Comparison of ENCODE assay signal across 8 cellular contexts in genomic region chr14:105526781-105527380, GRCh38. TPM values are rescaled to one million over a fixed set of nuclear protein-coding genes. Genes with fewer than 3 reads are reported as not detected.
DNase-seq lines count a peak whose midpoint lies in the region; ATAC-seq and TF ChIP-seq lines count a peak whose summit lies in the region.

No MANE protein-coding gene starts in this region.

- WGBS in gastroesophageal sphincter (ENCODE audit: low coverage in 1 of 2), 2 donors, result no CpG with 5 or more reads among the region's 48 CpGs

- peaks cover 0 to 48% (median 18%) of the 10 kb centered on the region in 3 donors for H3K4me1 ChIP-seq in gastroesophageal sphincter

- no peak for TF ChIP-seq EP300 in gastroesophageal sphincter (IDR thresholded peaks at IDR 0.05)

- peaks cover 6% of the 10 kb centered on the region for H3K27me3 Mint-ChIP-seq in T-helper 17 cell

- H3K27me3 ChIP-seq in gastroesophageal sphincter, result peaks cover 5% of the 10 kb centered on the region

- no peak for TF ChIP-seq POLR2A in gastroesophageal sphincter (IDR thresholded peaks at IDR 0.05)

- no peaks in the 10 kb centered on the region for H3K36me3 Mint-ChIP-seq in T-helper 17 cell (ENCODE audit: low read depth)

- H3K4me3 Mint-ChIP-seq in T-helper 17 cell, result peak overlapping the region; percentile 93

- H3K9me3 ChIP-seq in T-helper 17 cell (ENCODE audit: control insufficient read depth, low read length, poor library complexity, severe bottlenecking) (no peaks in the 10 kb centered on the region), gastroesophageal sphincter (no peaks in the 10 kb centered on the region)

- H3K27ac Mint-ChIP-seq in T-helper 17 cell, result no peak overlapping the region

- H3K36me3 ChIP-seq in gastroesophageal sphincter, result peaks cover 0 to 22% of the 10 kb centered on the region in 2 donors

- ATAC-seq in T-helper 17 cell (no peak), gastroesophageal sphincter (no peak), GM21423 (IDR thresholded peaks at IDR 0.05; ENCODE audit: unreplicated experiment) (no peak), HG03039 (IDR thresholded peaks at IDR 0.05; ENCODE audit: unreplicated experiment) (no peak), HG02885 (IDR thresholded peaks at IDR 0.05; ENCODE audit: poor library complexity, unreplicated experiment) (no peak)

- TF ChIP-seq CTCF in GM10266 (IDR thresholded peaks at IDR 0.05; ENCODE audit: control insufficient read depth, insufficient read depth, low read depth, missing control alignments) (no peak), gastroesophageal sphincter (IDR thresholded peaks at IDR 0.05) (no peak)

- H3K27ac ChIP-seq in gastroesophageal sphincter, result peak overlapping the region in 3 of 4 donors; percentile 24 to 74 (median 56)

- H3K4me1 Mint-ChIP-seq in T-helper 17 cell, result peaks cover 18% of the 10 kb centered on the region

- H3K4me3 ChIP-seq in gastroesophageal sphincter (peak overlapping the region; percentile 64 to 72), skeletal muscle cell (ENCODE audit: low read depth, low read length) (peak overlapping the region; percentile 70)

- DNase-seq in GM10266 (ENCODE audit: extremely low spot score) (peak; percentile 53), T-helper 17 cell (no peak), skeletal muscle cell (ENCODE audit: low read depth) (no peak), NCI-H1436 treated with DMSO at 0.1 percent for 48 hours (lab: John Stamatoyannopoulos, UW) (no peak)

RNA-seq across cellular contexts. Expression of gene TMEM121, which starts 0.5 kb away (rescaled TPM):
- total RNA-seq in T-helper 17 cell (1 to 10 TPM in 1 of 2 donors, under 1 TPM in 1; 0.85 to 2.6 TPM), gastroesophageal sphincter (1 to 10 TPM; 3.9 to 6.7 (median 5.2) TPM)

RNA-seq across cellular contexts. Expression of gene TEDC1, which starts 35.8 kb away (rescaled TPM):
- total RNA-seq in T-helper 17 cell (100 to 1,000 TPM; 141 to 361 TPM), gastroesophageal sphincter (1 to 10 TPM; 4.6 to 7.9 (median 5.4) TPM)

RNA-seq across cellular contexts. Expression of gene CRIP1, which starts 40.2 kb away (rescaled TPM):
- total RNA-seq in T-helper 17 cell (100 to 1,000 TPM; 451 to 842 TPM), gastroesophageal sphincter (10 to 100 TPM; 11.2 to 57.9 (median 34.2) TPM)

RNA-seq across cellular contexts. Expression of gene CRIP2, which starts 52.3 kb away (rescaled TPM):
- 10 to 100 TPM; 51.6 to 58.8 TPM for total RNA-seq in T-helper 17 cell
- total RNA-seq in gastroesophageal sphincter, result 100 to 1,000 TPM; 165 to 518 (median 343) TPM

Comparison
In these comparisons a context has a peak if more than half of its experiments do, and no peak if none do; other contexts are left out.
1. RNA of gene TEDC1, which starts 35.8 kb away (total RNA-seq): 141 to 361 TPM in T-helper 17 cell; 4.6 to 7.9 TPM in gastroesophageal sphincter; every median in the first group is over 10 times any median in the second.
2. RNA of gene CRIP1, which starts 40.2 kb away (total RNA-seq): 451 to 842 TPM in T-helper 17 cell; 11.2 to 57.9 TPM in gastroesophageal sphincter; every median in the first group is over 4 times any median in the second.